ENCODE assay signal across 16 cellular contexts in genomic region chr17:59702304-59702703, GRCh38.
"Had no signal": no experiment of that assay in that cellular context is flagged by ENCODE, and none has a peak within 500 bp of the region (broad histone marks: within the 10 kb centered on the region; RNA-seq: fewer than 3 reads in every experiment).

No MANE protein-coding gene starts in this region.

- H3K9ac ChIP-seq: neural progenitor cell had no signal

- ATAC-seq: activated CD8-positive, alpha-beta memory T cell treated with anti-CD3 and anti-CD28 coated beads, Interleukin-2, amount 10 ng/mL, durations not matched to agents 7 days and 5 days; gastrocnemius medialis had no signal

- H3K27ac Mint-ChIP-seq: activated B cell treated with CpG ODN at 0.5 μM for 24 hours; activated T-helper 1 cell treated with anti-CD3 and anti-CD28 coated beads, Interleukin-12 subunit alpha, Interleukin-12 subunit beta, Interleukin-2, Interleukin-4 antibody, amounts not matched to agents 30 ng/mL and 10 ng/mL and 1 ng/mL, durations not matched to agents 14 hours and 24 hours and 36 hours; neural progenitor cell had no signal

- H3K9me3 Mint-ChIP-seq: activated B cell treated with CpG ODN at 0.5 μM for 24 hours; activated T-helper 1 cell treated with anti-CD3 and anti-CD28 coated beads, Interleukin-12 subunit alpha, Interleukin-12 subunit beta, Interleukin-2, Interleukin-4 antibody, amounts not matched to agents 30 ng/mL and 10 ng/mL and 1 ng/mL, durations not matched to agents 14 hours and 24 hours and 36 hours; central memory CD8-positive, alpha-beta T cell; neural progenitor cell had no signal

- H3K9me3 ChIP-seq: gastrocnemius medialis, left ventricle myocardium inferior, ovary, tibial nerve had no signal

- H3K36me3 ChIP-seq: neural progenitor cell, ovary had no signal

- H3K4me1 ChIP-seq: neural progenitor cell had no signal

- H3K27me3 Mint-ChIP-seq: activated B cell treated with CpG ODN at 0.5 μM for 24 hours; activated CD8-positive, alpha-beta memory T cell treated with anti-CD3 and anti-CD28 coated beads, Interleukin-2, amount 10 ng/mL, durations not matched to agents 7 days and 5 days; central memory CD8-positive, alpha-beta T cell had no signal

- H3K27me3 ChIP-seq: gastrocnemius medialis, hepatocyte, neural progenitor cell, ovary, tibial nerve had no signal

- H3K4me3 ChIP-seq: gastrocnemius medialis, hepatocyte, left ventricle myocardium inferior, neural progenitor cell, ovary, tibial nerve had no signal

- DNase-seq: activated B cell treated with CpG ODN at 0.5 μM for 24 hours; activated CD8-positive, alpha-beta memory T cell treated with anti-CD3 and anti-CD28 coated beads, Interleukin-2, amount 10 ng/mL, durations not matched to agents 7 days and 5 days; activated naive CD4-positive, alpha-beta T cell treated with Interleukin-2 at 50 U/mL for 16 hours; amygdala; effector memory CD4-positive, alpha-beta T cell; gastrocnemius medialis; kidney; left ventricle myocardium inferior; mesenchymal stem cell; ovary had no signal

- H3K4me3 Mint-ChIP-seq: activated B cell treated with CpG ODN at 0.5 μM for 24 hours; activated CD8-positive, alpha-beta memory T cell treated with anti-CD3 and anti-CD28 coated beads, Interleukin-2, amount 10 ng/mL, durations not matched to agents 7 days and 5 days; activated T-helper 1 cell treated with anti-CD3 and anti-CD28 coated beads, Interleukin-12 subunit alpha, Interleukin-12 subunit beta, Interleukin-2, Interleukin-4 antibody, amounts not matched to agents 30 ng/mL and 10 ng/mL and 1 ng/mL, durations not matched to agents 14 hours and 24 hours and 36 hours; central memory CD8-positive, alpha-beta T cell; neural progenitor cell had no signal

- H3K27ac ChIP-seq: epithelial cell of prostate, gastrocnemius medialis, hepatocyte, left ventricle myocardium inferior, neural progenitor cell, ovary, tibial nerve had no signal
